ENCODE assay signal across 22 cellular contexts in the genomic region with DNA sequence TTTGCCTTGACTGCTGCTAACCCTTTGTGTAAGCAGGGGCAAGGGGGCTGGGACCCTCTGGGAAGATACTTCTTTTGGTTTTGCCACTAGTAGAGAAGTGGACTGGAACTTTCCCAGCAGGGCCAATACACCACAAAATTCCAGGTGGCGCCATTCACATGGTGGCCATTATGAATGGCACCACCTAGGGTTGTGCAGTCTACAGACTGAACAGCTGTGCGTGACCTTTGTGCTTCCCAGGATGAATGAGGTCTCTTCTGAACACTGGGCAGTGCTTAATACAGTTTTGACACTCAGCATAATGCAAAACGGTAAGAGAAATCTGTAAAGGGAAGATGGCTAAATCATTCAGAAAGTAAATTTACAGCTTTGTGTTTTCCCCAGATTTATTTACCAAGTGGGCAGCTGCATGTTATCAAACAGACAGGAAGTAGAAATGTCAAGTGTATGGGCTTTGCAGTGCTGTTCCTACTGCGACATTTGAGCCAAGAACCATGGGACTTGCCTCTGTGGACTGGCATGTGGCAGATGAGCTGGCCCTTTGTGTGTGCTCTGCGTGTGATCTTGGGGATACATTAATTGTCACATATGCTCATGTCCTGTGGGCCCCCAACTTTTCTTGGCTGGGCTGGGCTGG. TPM values are rescaled to one million over a fixed set of nuclear protein-coding genes. Genes with fewer than 3 reads are reported as not detected.
A peak's percentile ranks its signal among the peaks of the same experiment; 100 is the strongest.
DNase-seq lines count a peak whose midpoint lies in the region; ATAC-seq and TF ChIP-seq lines count a peak whose summit lies in the region.
"Had no signal": no experiment of that assay in that cellular context is flagged by ENCODE, and none has a peak within 500 bp of the region (broad histone marks: within the 10 kb centered on the region; RNA-seq: fewer than 3 reads in every experiment).

No MANE protein-coding gene starts in this region.

- H3K9me3 ChIP-seq in BE2C (no peaks in the 10 kb centered on the region), H9 (ENCODE audit: control insufficient read depth, low read depth, low read length) (no peaks in the 10 kb centered on the region)
- H3K9me3 ChIP-seq: Peyer's patch, suprapubic skin had no signal

- H3K23ac ChIP-seq in H9 (ENCODE audit: insufficient read length, low read depth, low read length), result no peak overlapping the region

- H3K4me3 ChIP-seq in BE2C (ENCODE audit: low read depth, low read length), result no peak overlapping the region
- H3K4me3 ChIP-seq in fibroblast of pulmonary artery (replicated peaks; ENCODE audit: low read depth, low read length), result no peak overlapping the region
- H3K4me3 ChIP-seq: Peyer's patch, suprapubic skin had no signal

- no peak overlapping the region for H2BK12ac ChIP-seq in H9 (ENCODE audit: insufficient read length, low read depth, low read length)

- no peak overlapping the region for H3K9ac ChIP-seq in H9 (ENCODE audit: extremely low read depth, insufficient read length, low read length)
- H3K9ac ChIP-seq: KMS-11 had no signal

- H3K27ac ChIP-seq in H9 (ENCODE audit: insufficient read length, low read depth, low read length), result no peak overlapping the region
- H3K27ac ChIP-seq: KMS-11, Peyer's patch, suprapubic skin, VCaP had no signal

- no peak overlapping the region for H3K4me3 Mint-ChIP-seq in H9
- H3K4me3 Mint-ChIP-seq: activated T-helper 1 cell treated with anti-CD3 and anti-CD28 coated beads, Interleukin-12 subunit alpha, Interleukin-12 subunit beta, Interleukin-2, Interleukin-4 antibody, amounts not matched to agents 30 ng/mL and 10 ng/mL and 1 ng/mL, durations not matched to agents 14 hours and 24 hours and 36 hours; effector memory CD8-positive, alpha-beta T cell had no signal

- H4K91ac ChIP-seq in H9 (ENCODE audit: insufficient read length, low read depth, low read length), result no peak overlapping the region

- H3K9me3 Mint-ChIP-seq in H9, result no peaks in the 10 kb centered on the region; a peak in 1 of 5 replicates
- H3K9me3 Mint-ChIP-seq: activated T-helper 1 cell treated with anti-CD3 and anti-CD28 coated beads, Interleukin-12 subunit alpha, Interleukin-12 subunit beta, Interleukin-2, Interleukin-4 antibody, amounts not matched to agents 30 ng/mL and 10 ng/mL and 1 ng/mL, durations not matched to agents 14 hours and 24 hours and 36 hours; effector memory CD8-positive, alpha-beta T cell had no signal

- TF ChIP-seq CTCF in BE2C (IDR thresholded peaks at IDR 0.05; ENCODE audit: low read depth, low read length), result 0 out of 2 replicates have a peak, but pooled peaks have one; percentile 7
- TF ChIP-seq CTCF in H9 (conservative IDR thresholded peaks at IDR 0.05), result peak; percentile 51
- no peak for TF ChIP-seq CTCF in fibroblast of pulmonary artery (IDR thresholded peaks at IDR 0.05; ENCODE audit: low read length, missing control alignments)

- no peak overlapping the region for H4K5ac ChIP-seq in H9 (ENCODE audit: insufficient read length, low read depth, low read length)

- no peak overlapping the region for H4K8ac ChIP-seq in H9 (replicated peaks; ENCODE audit: insufficient read length, low read depth, low read length)

- no peaks in the 10 kb centered on the region for H3K79me2 ChIP-seq in H9 (ENCODE audit: insufficient read depth, low read length)

- DNase-seq in BE2C (no peak), H9 (no peak), NCI-H774 (lab: John Stamatoyannopoulos, UW) (peak; percentile 44), fibroblast of pulmonary artery (ENCODE audit: low read depth) (peak; percentile 9)
- DNase-seq in stimulated activated CD4-positive, alpha-beta T cell treated with anti-CD3 and anti-CD28 coated beads, Interleukin-4, amount 100 ng/mL, for 4 hours, result no peak
- no peak for DNase-seq in activated effector memory CD4-positive, alpha-beta T cell treated with anti-CD3 and anti-CD28 coated beads, Interleukin-2, amount 50 U/mL, for 16 hours
- DNase-seq: central memory CD4-positive, alpha-beta T cell; DMS79 treated with DMSO at 0.1 percent for 48 hours; effector memory CD8-positive, alpha-beta T cell; hypothalamus; kidney glomerular epithelial cell; midbrain; NCI-H1105 treated with DMSO at 0.1 percent for 48 hours; NCI-H446 treated with DMSO at 0.1 percent for 48 hours; Peyer's patch; right cardiac atrium had no signal

- H3K23me2 ChIP-seq in H9 (ENCODE audit: insufficient read length, low read depth, low read length, poor library complexity, severe bottlenecking), result no peaks in the 10 kb centered on the region

- no peak overlapping the region for H3K4ac ChIP-seq in H9 (ENCODE audit: low read depth, low read length)

- H4K20me1 ChIP-seq in H9 (ENCODE audit: control insufficient read depth, insufficient read depth, insufficient read length), result no peaks in the 10 kb centered on the region

- no peaks in the 10 kb centered on the region for H3K4me1 ChIP-seq in BE2C
- no peaks in the 10 kb centered on the region for H3K4me1 ChIP-seq in H9 (ENCODE audit: insufficient read depth, low read length)
- H3K4me1 ChIP-seq: Peyer's patch, suprapubic skin had no signal

- H3K79me1 ChIP-seq in H9 (ENCODE audit: insufficient read depth, low read depth, low read length, poor library complexity, severe bottlenecking), result no peaks in the 10 kb centered on the region

- no peak overlapping the region for H3K27ac Mint-ChIP-seq in H9
- H3K27ac Mint-ChIP-seq: activated T-helper 1 cell treated with anti-CD3 and anti-CD28 coated beads, Interleukin-12 subunit alpha, Interleukin-12 subunit beta, Interleukin-2, Interleukin-4 antibody, amounts not matched to agents 30 ng/mL and 10 ng/mL and 1 ng/mL, durations not matched to agents 14 hours and 24 hours and 36 hours; effector memory CD8-positive, alpha-beta T cell had no signal

- no peak overlapping the region for H3K18ac ChIP-seq in H9 (ENCODE audit: insufficient read length, low read depth, low read length)

- H3K27me3 Mint-ChIP-seq in H9 (ENCODE audit: low read depth), result peaks cover under 1% of the 10 kb centered on the region; the same call in 1 of the 2 replicates

- H3K36me3 ChIP-seq in BE2C, result no peaks in the 10 kb centered on the region
- H3K36me3 ChIP-seq: Peyer's patch, suprapubic skin had no signal

- H2BK15ac ChIP-seq in H9 (ENCODE audit: low read depth, low read length), result no peak overlapping the region

- H2AFZ ChIP-seq in H9 (ENCODE audit: low read length), result no peak overlapping the region

- no CpG with 5 or more reads among the region's 5 CpGs for WGBS in H9 (ENCODE audit: extremely low coverage, insufficient read length, low lambda C conversion rate)

- peaks cover 0 to 2% (median 0%) of the 10 kb centered on the region in 3 experiments; a peak in 1 of 7 replicates for H3K36me3 Mint-ChIP-seq in H9 (ENCODE audit: insufficient read depth in 1 of 3, low read depth in 3 of 3)

- peaks cover 0 to 3% of the 10 kb centered on the region in 2 experiments; a peak in 1 of 4 replicates for H3K4me1 Mint-ChIP-seq in H9

- ATAC-seq in HG02885 (IDR thresholded peaks at IDR 0.05; ENCODE audit: poor library complexity, unreplicated experiment) (no peak), HG02610 (IDR thresholded peaks at IDR 0.05; ENCODE audit: unreplicated experiment) (no peak)
- ATAC-seq: effector memory CD8-positive, alpha-beta T cell; right cardiac atrium had no signal

- H3K27me3 ChIP-seq in BE2C (no peaks in the 10 kb centered on the region), H9 (ENCODE audit: insufficient read depth, low read length) (no peaks in the 10 kb centered on the region)
- H3K27me3 ChIP-seq: Peyer's patch, suprapubic skin had no signal

- H2BK20ac ChIP-seq in H9 (ENCODE audit: low read depth, low read length, poor library complexity, severe bottlenecking), result no peak overlapping the region

- H3T11ph ChIP-seq in H9 (ENCODE audit: low read length), result no peak overlapping the region

- no peak overlapping the region for H2BK5ac ChIP-seq in H9 (ENCODE audit: insufficient read length, low read length)

- H2BK120ac ChIP-seq in H9 (ENCODE audit: low read depth, low read length, poor library complexity, severe bottlenecking), result no peak overlapping the region

- H3K14ac ChIP-seq in H9 (ENCODE audit: insufficient read depth, low read length), result no peak overlapping the region

- no peak overlapping the region for H3K56ac ChIP-seq in H9 (ENCODE audit: insufficient read length, low read depth, low read length)

- H2AK5ac ChIP-seq in H9 (ENCODE audit: insufficient read length, low read length), result no peak overlapping the region

- no peak overlapping the region for H3K4me2 ChIP-seq in H9 (ENCODE audit: insufficient read depth, insufficient read length, low read length)
- H3K4me2 ChIP-seq: KMS-11 had no signal

RNA-seq across cellular contexts. Expression of gene SYT17, which starts 9.2 kb away (rescaled TPM):
- 1.5 TPM for polyA plus RNA-seq in BE2C (2012; ENCODE audit: insufficient read depth, insufficient read length, low read depth)
- total RNA-seq in H9 (2021), result 2.6 and 3.0 TPM in 2 replicates

Comparison
In these comparisons a context has a peak if more than half of its experiments do, and no peak if none do; other contexts are left out.
1. DNase-seq: peak in NCI-H774 (single experiment) and fibroblast of pulmonary artery (single experiment); none in BE2C (single experiment), H9 (single experiment), stimulated activated CD4-positive, alpha-beta T cell treated with anti-CD3 and anti-CD28 coated beads, Interleukin-4, amount 100 ng/mL, for 4 hours (0 of 2) and activated effector memory CD4-positive, alpha-beta T cell treated with anti-CD3 and anti-CD28 coated beads, Interleukin-2, amount 50 U/mL, for 16 hours (single experiment).